In the genomic region with DNA sequence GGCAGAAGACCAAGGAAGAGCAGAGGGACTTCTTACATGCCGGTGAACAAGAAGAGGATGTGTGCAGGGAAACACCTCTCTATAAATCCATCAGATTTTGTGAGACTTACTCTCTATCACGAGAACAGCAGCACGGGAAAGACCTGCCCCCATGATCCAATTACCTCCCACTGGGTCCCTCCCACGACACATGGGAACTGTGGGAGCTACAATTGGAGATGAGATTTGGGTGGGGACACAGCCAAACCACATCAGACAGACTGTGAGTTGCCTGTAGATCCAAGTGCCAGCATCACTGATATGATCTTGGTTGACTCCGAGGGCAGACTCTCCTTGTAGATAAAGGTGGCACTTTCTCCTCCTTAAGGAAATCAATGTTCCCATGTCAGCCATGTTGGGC, we compare ENCODE assay signal across 26 cellular contexts.
"Had no signal": no experiment of that assay in that cellular context is flagged by ENCODE, and none has a peak within 500 bp of the region (broad histone marks: within the 10 kb centered on the region; RNA-seq: fewer than 3 reads in every experiment).

No MANE protein-coding gene starts in this region.

- DNase-seq: activated CD4-positive, alpha-beta memory T cell treated with anti-CD3 and anti-CD28 coated beads, Interleukin-2, amount 10 ng/mL, durations not matched to agents 7 days and 5 days; activated CD4-positive, alpha-beta T cell treated with anti-CD3 and anti-CD28 coated beads for 36 hours; activated CD4-positive, alpha-beta T cell treated with anti-CD3 and anti-CD28 coated beads, Interleukin-2, amount 50 U/mL, for 1 hour; activated gamma-delta T cell; activated naive CD4-positive, alpha-beta T cell treated with anti-CD3 and anti-CD28 coated beads for 36 hours; activated T-cell treated with anti-CD3 and anti-CD28 coated beads for 4 hours; activated T-cell treated with anti-CD3 and anti-CD28 coated beads, Interleukin-2, amount 50 U/mL, for 48 hours; adrenal gland; anterior cingulate cortex; MV-4-11; NCI-H1105; NCI-H1436; NCI-H1694 treated with DMSO at 0.1 percent for 48 hours; NCI-H2029 treated with DMSO at 0.1 percent for 48 hours; NCI-H345; NCI-H510A; NCI-H526 treated with DMSO at 0.1 percent for 48 hours; NCI-H82; T-cell; T-helper 2 cell; T1000 had no signal

- H3K36me3 ChIP-seq: adrenal gland had no signal

- H3K9me3 ChIP-seq: adrenal gland had no signal

- H3K9me3 Mint-ChIP-seq: activated naive CD4-positive, alpha-beta T cell treated with anti-CD3 and anti-CD28 coated beads for 36 hours; activated T-helper 17 cell treated with anti-CD3 and anti-CD28 coated beads, Interleukin-2, amount 50 U/mL, for 72 hours; T-cell had no signal

- H3K4me1 ChIP-seq: adrenal gland had no signal

- H3K27ac ChIP-seq: adrenal gland, KMS-11, SK-N-MC, VCaP had no signal

- H3K9ac ChIP-seq: KMS-11 had no signal

- ATAC-seq: activated CD4-positive, alpha-beta T cell treated with anti-CD3 and anti-CD28 coated beads for 36 hours; activated T-helper 17 cell treated with anti-CD3 and anti-CD28 coated beads, Interleukin-2, amount 50 U/mL, for 72 hours; T-cell had no signal

- H3K4me1 Mint-ChIP-seq: activated CD4-positive, alpha-beta memory T cell treated with anti-CD3 and anti-CD28 coated beads, Interleukin-2, amount 10 ng/mL, durations not matched to agents 7 days and 5 days; activated CD4-positive, alpha-beta T cell treated with anti-CD3 and anti-CD28 coated beads for 36 hours; activated T-helper 17 cell treated with anti-CD3 and anti-CD28 coated beads, Interleukin-2, amount 50 U/mL, for 72 hours; T-cell had no signal

- H3K4me3 ChIP-seq: adrenal gland, SK-N-MC had no signal

- H3K36me3 Mint-ChIP-seq: activated naive CD8-positive, alpha-beta T cell; T-cell had no signal

- H3K27me3 ChIP-seq: adrenal gland had no signal

- H3K27me3 Mint-ChIP-seq: activated CD4-positive, alpha-beta T cell treated with anti-CD3 and anti-CD28 coated beads for 36 hours; activated naive CD8-positive, alpha-beta T cell; activated T-helper 17 cell treated with anti-CD3 and anti-CD28 coated beads, Interleukin-2, amount 50 U/mL, for 72 hours had no signal

- H3K4me3 Mint-ChIP-seq: activated CD4-positive, alpha-beta memory T cell treated with anti-CD3 and anti-CD28 coated beads, Interleukin-2, amount 10 ng/mL, durations not matched to agents 7 days and 5 days; activated CD4-positive, alpha-beta T cell treated with anti-CD3 and anti-CD28 coated beads for 36 hours; activated naive CD4-positive, alpha-beta T cell treated with anti-CD3 and anti-CD28 coated beads for 36 hours; activated naive CD8-positive, alpha-beta T cell; activated T-helper 17 cell treated with anti-CD3 and anti-CD28 coated beads, Interleukin-2, amount 50 U/mL, for 72 hours; T-cell had no signal

- H3K27ac Mint-ChIP-seq: activated CD4-positive, alpha-beta memory T cell treated with anti-CD3 and anti-CD28 coated beads, Interleukin-2, amount 10 ng/mL, durations not matched to agents 7 days and 5 days; activated CD4-positive, alpha-beta T cell treated with anti-CD3 and anti-CD28 coated beads for 36 hours; activated naive CD4-positive, alpha-beta T cell treated with anti-CD3 and anti-CD28 coated beads for 36 hours; activated naive CD8-positive, alpha-beta T cell; activated T-helper 17 cell treated with anti-CD3 and anti-CD28 coated beads, Interleukin-2, amount 50 U/mL, for 72 hours; T-cell had no signal
